9 cellular contexts compared by ENCODE assay signal in genomic region chr4:75289843-75290616, GRCh38.
DNase-seq lines count a peak whose midpoint lies in the region; ATAC-seq and TF ChIP-seq lines count a peak whose summit lies in the region.
"Had no signal": no experiment of that assay in that cellular context is flagged by ENCODE, and none has a peak within 500 bp of the region (broad histone marks: within the 10 kb centered on the region; RNA-seq: fewer than 3 reads in every experiment).

No MANE protein-coding gene starts in this region.

- peak; percentile 57 for TF ChIP-seq CTCF in GM12874 (IDR thresholded peaks at IDR 0.05; ENCODE audit: insufficient read depth, low read depth, low read length)

- no peaks in the 10 kb centered on the region for H3K27me3 Mint-ChIP-seq in activated naive CD4-positive, alpha-beta T cell treated with anti-CD3 and anti-CD28 coated beads for 36 hours (ENCODE audit: low read depth)
- H3K27me3 Mint-ChIP-seq: IgD-negative memory B cell had no signal

- no peak overlapping the region for H3K4me3 Mint-ChIP-seq in activated naive CD4-positive, alpha-beta T cell treated with anti-CD3 and anti-CD28 coated beads for 36 hours
- H3K4me3 Mint-ChIP-seq: IgD-negative memory B cell had no signal

- intact Hi-C loops in activated naive CD4-positive, alpha-beta T cell treated with anti-CD3 and anti-CD28 coated beads for 36 hours (cut with micrococcal nuclease) = no loop called here

- H3K4me1 Mint-ChIP-seq in activated naive CD4-positive, alpha-beta T cell treated with anti-CD3 and anti-CD28 coated beads for 36 hours (ENCODE audit: low read depth) = no peaks in the 10 kb centered on the region

- CTCF ChIA-PET in activated naive CD4-positive, alpha-beta T cell treated with anti-CD3 and anti-CD28 coated beads for 36 hours (lab: Charles Lee) = interaction anchor here (0.8 kb wide), 1 partner anchor 118 kb away, joined by 5 read pairs; no protein-coding TSS in a partner anchor

- H3K36me3 Mint-ChIP-seq in activated naive CD4-positive, alpha-beta T cell treated with anti-CD3 and anti-CD28 coated beads for 36 hours (ENCODE audit: low read depth) = no peaks in the 10 kb centered on the region
- H3K36me3 Mint-ChIP-seq: IgD-negative memory B cell had no signal

- DNase-seq in RPMI7951 (ENCODE audit: low read depth) = peak; percentile 17
- peak; percentile 54 for DNase-seq in iPS DF 19.7 (ENCODE audit: low read depth, low spot score)
- no peak for DNase-seq in activated T-cell treated with anti-CD3 and anti-CD28 coated beads, Interleukin-2, amount 50 U/mL, for 48 hours
- DNase-seq in activated naive CD4-positive, alpha-beta T cell treated with anti-CD3 and anti-CD28 coated beads for 36 hours = no peak
- no peak for DNase-seq in anterior cingulate cortex (lab: John Stamatoyannopoulos, UW)

- peaks cover 7% of the 10 kb centered on the region for H3K9me3 Mint-ChIP-seq in activated naive CD4-positive, alpha-beta T cell treated with anti-CD3 and anti-CD28 coated beads for 36 hours
- H3K9me3 Mint-ChIP-seq: IgD-negative memory B cell had no signal

- ATAC-seq in HG03442 (IDR thresholded peaks at IDR 0.05; ENCODE audit: unreplicated experiment) (peak; percentile 72), GM18873 (IDR thresholded peaks at IDR 0.05; ENCODE audit: low FRiP score, unreplicated experiment) (no peak)

- H3K27ac Mint-ChIP-seq in activated naive CD4-positive, alpha-beta T cell treated with anti-CD3 and anti-CD28 coated beads for 36 hours = no peak overlapping the region
- H3K27ac Mint-ChIP-seq: IgD-negative memory B cell had no signal

Comparison
In these comparisons a context has a peak if more than half of its experiments do, and no peak if none do; other contexts are left out.
1. DNase-seq: peak in RPMI7951 (single experiment) and iPS DF 19.7 (single experiment); none in activated T-cell treated with anti-CD3 and anti-CD28 coated beads, Interleukin-2, amount 50 U/mL, for 48 hours (0 of 2), activated naive CD4-positive, alpha-beta T cell treated with anti-CD3 and anti-CD28 coated beads for 36 hours (single experiment) and anterior cingulate cortex (0 of 58).